In genomic region chr10:43685744-43686143, GRCh38 we compare ENCODE assay signal across 15 cellular contexts. TPM values are rescaled to one million over a fixed set of nuclear protein-coding genes. Genes with fewer than 3 reads are reported as not detected.
DNase-seq lines count a peak whose midpoint lies in the region; ATAC-seq and TF ChIP-seq lines count a peak whose summit lies in the region.
"Had no signal": no experiment of that assay in that cellular context is flagged by ENCODE, and none has a peak within 500 bp of the region (broad histone marks: within the 10 kb centered on the region; RNA-seq: fewer than 3 reads in every experiment).

No MANE protein-coding gene starts in this region.

- peak overlapping the region in 2 of 3 donors; percentile 3 to 33 for H3K9ac ChIP-seq in skeletal muscle tissue (ENCODE audit: low read depth in 1 of 3, low read length in 3 of 3)
- H3K9ac ChIP-seq: GM23248 had no signal

- TF ChIP-seq POLR2A in body of pancreas (IDR thresholded peaks at IDR 0.05): peak; percentile 50 to 79 (median 73)

- no peak overlapping the region for H3K27ac Mint-ChIP-seq in CD8-positive, alpha-beta T cell

- no peak overlapping the region for H3K4me3 ChIP-seq in HEK293 (ENCODE audit: low read depth, low read length)
- no peak overlapping the region for H3K4me3 ChIP-seq in body of pancreas
- H3K4me3 ChIP-seq in skeletal muscle tissue (ENCODE audit: low read length in 3 of 3): no peak overlapping the region
- H3K4me3 ChIP-seq in CD8-positive, alpha-beta T cell (ENCODE audit: low read depth, low read length): no peak overlapping the region
- H3K4me3 ChIP-seq: A549, GM12878, GM23248 had no signal

- WGBS in body of pancreas, 2 donors: 42 to 47% methylated on average over 8 of the region's 8 CpGs

- intact Hi-C loops in body of pancreas (cut with DNase I): loop anchor here (5.0 kb wide), 1 partner anchor 707 kb away; no protein-coding TSS in a partner anchor
- intact Hi-C loops in CD8-positive, alpha-beta T cell (cut with DNase I, micrococcal nuclease): no loop called here

- H3K27me3 ChIP-seq in body of pancreas: no peaks in the 10 kb centered on the region
- H3K27me3 ChIP-seq in skeletal muscle tissue (ENCODE audit: control insufficient read depth in 3 of 3, insufficient read depth in 3 of 3, low read length in 3 of 3): no peaks in the 10 kb centered on the region
- no peaks in the 10 kb centered on the region for H3K27me3 ChIP-seq in CD8-positive, alpha-beta T cell (ENCODE audit: insufficient read depth, low read length)
- H3K27me3 ChIP-seq: BE2C had no signal

- H3K27me3 Mint-ChIP-seq in CD8-positive, alpha-beta T cell (ENCODE audit: low read depth): peaks cover 20% of the 10 kb centered on the region

- ATAC-seq in body of pancreas: peak; percentile 79
- ATAC-seq in CD8-positive, alpha-beta T cell: no peak
- ATAC-seq: A549, GM12878, HCT116 had no signal

- H3K27ac ChIP-seq in HEK293 (ENCODE audit: extremely low read depth, low read depth, low read length): no peak overlapping the region
- H3K27ac ChIP-seq in body of pancreas: peak overlapping the region; percentile 62 to 84 (median 82)
- H3K27ac ChIP-seq in skeletal muscle tissue (ENCODE audit: low read depth, low read length): peak overlapping the region; percentile 51
- H3K27ac ChIP-seq in CD8-positive, alpha-beta T cell (ENCODE audit: low read depth, low read length): no peak overlapping the region
- H3K27ac ChIP-seq: A549, C4-2B, GM23248 had no signal

- H3K36me3 Mint-ChIP-seq in CD8-positive, alpha-beta T cell: no peaks in the 10 kb centered on the region
- H3K36me3 Mint-ChIP-seq: CD4-positive, alpha-beta memory T cell had no signal

- H3K4me3 Mint-ChIP-seq in CD8-positive, alpha-beta T cell: no peak overlapping the region

- H3K9me3 Mint-ChIP-seq in CD8-positive, alpha-beta T cell: no peaks in the 10 kb centered on the region
- H3K9me3 Mint-ChIP-seq: CD4-positive, alpha-beta memory T cell had no signal

- CTCF ChIA-PET in HEK293 (lab: Yijun Ruan, JAX): interaction anchor here (0.7 to 1.4 kb wide), 3 partner anchors 9 to 548 kb away, joined by 3 read pairs; no protein-coding TSS in a partner anchor
- CTCF ChIA-PET in CD8-positive, alpha-beta T cell (lab: Charles Lee): interaction anchor here (0.9 to 1.7 kb wide), 3 partner anchors 12 to 16 kb away, joined by 3 to 6 read pairs (median 5); no protein-coding TSS in a partner anchor

- TF ChIP-seq CTCF in HEK293 (tag by site-specific recombination; IDR thresholded peaks at IDR 0.05): no peak
- no peak for TF ChIP-seq CTCF in body of pancreas (IDR thresholded peaks at IDR 0.05)
- no peak for TF ChIP-seq CTCF in CD8-positive, alpha-beta T cell (IDR thresholded peaks at IDR 0.05)

- H3K36me3 ChIP-seq in HEK293 (ENCODE audit: control insufficient read depth in 2 of 2, insufficient read depth in 1 of 2, low read length in 2 of 2): no peaks in the 10 kb centered on the region
- no peaks in the 10 kb centered on the region for H3K36me3 ChIP-seq in body of pancreas (replicated peaks in 1 of 2; ENCODE audit: insufficient read depth in 1 of 2, low read depth in 2 of 2)
- no peaks in the 10 kb centered on the region for H3K36me3 ChIP-seq in skeletal muscle tissue (ENCODE audit: control insufficient read depth in 3 of 3, insufficient read depth in 3 of 3, low read length in 3 of 3)
- no peaks in the 10 kb centered on the region for H3K36me3 ChIP-seq in CD8-positive, alpha-beta T cell (ENCODE audit: insufficient read depth, low read length)
- H3K36me3 ChIP-seq: BE2C had no signal

- peak; percentile 89 to 95 (median 94) for DNase-seq in body of pancreas
- DNase-seq in myocyte (ENCODE audit: low read depth): peak; percentile 27
- DNase-seq in midbrain (lab: John Stamatoyannopoulos, UW): no peak
- no peak for DNase-seq in DMS114 treated with DMSO at 0.1 percent for 48 hours (lab: John Stamatoyannopoulos, UW; ENCODE audit: unreplicated experiment)
- DNase-seq in CD8-positive, alpha-beta T cell: no peak
- DNase-seq: BE2C; Caco-2; CD4-positive, alpha-beta memory T cell; GM23248 had no signal

- peaks cover 5% of the 10 kb centered on the region for H3K4me1 Mint-ChIP-seq in CD8-positive, alpha-beta T cell (ENCODE audit: low read depth)

- POLR2A ChIA-PET in HEK293 (lab: Yijun Ruan, JAX): no interaction called here
- POLR2A ChIA-PET in CD8-positive, alpha-beta T cell (lab: Charles Lee): no interaction called here

- no peaks in the 10 kb centered on the region for H3K9me3 ChIP-seq in HEK293 (ENCODE audit: control insufficient read depth, insufficient read depth, low read depth, low read length)
- no peaks in the 10 kb centered on the region for H3K9me3 ChIP-seq in body of pancreas
- no peaks in the 10 kb centered on the region for H3K9me3 ChIP-seq in skeletal muscle tissue (ENCODE audit: control insufficient read depth in 3 of 3, low read length in 3 of 3)
- H3K9me3 ChIP-seq in CD8-positive, alpha-beta T cell (ENCODE audit: low read length): no peaks in the 10 kb centered on the region
- H3K9me3 ChIP-seq: A549, BE2C, Caco-2 had no signal

- H3K4me1 ChIP-seq in HEK293 (ENCODE audit: control insufficient read depth, insufficient read depth, low read length) (no peaks in the 10 kb centered on the region), body of pancreas (peaks cover 41% of the 10 kb centered on the region), skeletal muscle tissue (ENCODE audit: control insufficient read depth in 3 of 3, insufficient read depth in 3 of 3, low read length in 3 of 3) (peaks cover 14 to 23% (median 20%) of the 10 kb centered on the region in 3 donors)
- H3K4me1 ChIP-seq in CD8-positive, alpha-beta T cell (ENCODE audit: insufficient read depth, low read length): peaks cover 8% of the 10 kb centered on the region
- H3K4me1 ChIP-seq: A549, BE2C, Caco-2 had no signal

TF ChIP-seq in HEK293, 187 proteins besides CTCF, POLR2A, EP300 and RAD21:
- TF ChIP-seq ZSCAN5A (tag by site-specific recombination; IDR thresholded peaks at IDR 0.05) (no peak), ZNF449 (tag by site-specific recombination; IDR thresholded peaks at IDR 0.05) (peak; percentile 45; the same call in 1 of the 2 replicates), ZNF132 (tag by site-specific recombination; IDR thresholded peaks at IDR 0.05; ENCODE audit: borderline replicate concordance) (no peak), ZNF561 (tag by site-specific recombination; IDR thresholded peaks at IDR 0.05; ENCODE audit: borderline replicate concordance) (no peak), ZNF148 (tag by site-specific recombination; IDR thresholded peaks at IDR 0.05; ENCODE audit: borderline replicate concordance) (no peak), ZEB2 (tag by site-specific recombination; IDR thresholded peaks at IDR 0.05) (no peak)
TF ChIP-seq in HEK293: peak in this region for 1.

RNA-seq across cellular contexts. Expression of gene ZNF32, which starts 37.1 kb away (rescaled TPM):
- 10 to 100 TPM; 31.6 to 47.5 TPM for total RNA-seq in body of pancreas
- 28.6 and 35.2 TPM in 2 replicates for total RNA-seq in myocyte
- 32.8 TPM for polyA plus RNA-seq in myocyte (2012)
- total RNA-seq in skeletal muscle tissue: 50.1 TPM
- 10 to 100 TPM; 17.4 to 18.9 TPM for total RNA-seq in CD8-positive, alpha-beta T cell

Comparison
In these comparisons a context has a peak if more than half of its experiments do, and no peak if none do; other contexts are left out.
1. H3K27ac ChIP-seq: peak in body of pancreas (4 of 4) and skeletal muscle tissue (single experiment); none in HEK293 (single experiment) and CD8-positive, alpha-beta T cell (single experiment).
2. DNase-seq: peak in body of pancreas (4 of 4) and myocyte (single experiment); none in midbrain (single experiment), DMS114 treated with DMSO at 0.1 percent for 48 hours (single experiment) and CD8-positive, alpha-beta T cell (0 of 7).